In genomic region chr9:17403539-17403938, GRCh38 we compare ENCODE assay signal across 35 cellular contexts.
"Had no signal": no experiment of that assay in that cellular context is flagged by ENCODE, and none has a peak within 500 bp of the region (broad histone marks: within the 10 kb centered on the region; RNA-seq: fewer than 3 reads in every experiment).

No MANE protein-coding gene starts in this region.

- H3K36me3 ChIP-seq: MG63 had no signal

- H3K27me3 ChIP-seq: MG63 had no signal

- DNase-seq: Karpas-422, Kasumi-1, MG63, MM.1S, MV-4-11, NCI-H1048, NCI-H1092 treated with DMSO at 0.1 percent for 48 hours, NCI-H1105, NCI-H1105 treated with DMSO at 0.1 percent for 48 hours, NCI-H1417, NCI-H1417 treated with DMSO at 0.1 percent for 48 hours, NCI-H1436, NCI-H1436 treated with DMSO at 0.1 percent for 48 hours, NCI-H146, NCI-H1694, NCI-H1694 treated with DMSO at 0.1 percent for 48 hours, NCI-H187, NCI-H187 treated with DMSO at 0.1 percent for 48 hours, NCI-H1930, NCI-H2029, NCI-H2029 treated with DMSO at 0.1 percent for 48 hours, NCI-H2081, NCI-H2081 treated with DMSO at 0.1 percent for 48 hours, NCI-H2107, NCI-H2171, NCI-H2171 treated with DMSO at 0.1 percent for 48 hours, NCI-H2227 treated with DMSO at 0.1 percent for 48 hours, NCI-H226, NCI-H345, NCI-H446, NCI-H510A, NCI-H510A treated with DMSO at 0.1 percent for 48 hours, NCI-H524, NCI-H524 treated with DMSO at 0.1 percent for 48 hours, NCI-H526 had no signal

- H3K9me3 ChIP-seq: MG63 had no signal

- H3K4me3 ChIP-seq: MG63 had no signal
